8 cellular contexts compared by ENCODE assay signal in genomic region chr17:42518755-42519545, GRCh38. TPM values are rescaled to one million over a fixed set of nuclear protein-coding genes. Genes with fewer than 3 reads are reported as not detected.
DNase-seq lines count a peak whose midpoint lies in the region; ATAC-seq, FAIRE-seq and TF ChIP-seq lines count a peak whose summit lies in the region.

No MANE protein-coding gene starts in this region.

- POLR2A ChIA-PET in A549 (lab: Yijun Ruan, JAX), result interaction anchor here (0.6 to 4.5 kb wide), 11 partner anchors 8 to 194 kb away, joined by 3 to 66 read pairs (median 5); partner anchors contain the start of genes CAVIN1, NAGLU and STAT3

- H3K4me3 ChIP-seq in A549 (peak overlapping the region; percentile 14; the same call in 1 of the 3 replicates), ectodermal cell (ENCODE audit: insufficient read depth, low read depth, low read length) (no peak overlapping the region), muscle layer of colon (ENCODE audit: low read depth in 1 of 2, low read length in 2 of 2) (peak overlapping the region in 1 of 2 donors; percentile 22), Karpas-422 (ENCODE audit: low read length) (no peak overlapping the region)

- TF ChIP-seq POLR2A in A549 (IDR thresholded peaks at IDR 0.05; ENCODE audit: low read length), result 0 out of 2 replicates have a peak, but pooled peaks have one; percentile 10

- no peaks in the 10 kb centered on the region for H3K9me2 ChIP-seq in Karpas-422 (replicated peaks; ENCODE audit: insufficient read depth, low read length)

- H3K27ac ChIP-seq in A549 (peak overlapping the region; percentile 95 to 98), ectodermal cell (ENCODE audit: insufficient read depth, low read depth, low read length, poor library complexity, severe bottlenecking) (peak overlapping the region; percentile 99), muscle layer of colon (ENCODE audit: low read depth, low read length) (peak overlapping the region; percentile 96), Karpas-422 (ENCODE audit: low read length) (no peak overlapping the region)

- no peaks in the 10 kb centered on the region for H3K27me3 ChIP-seq in ectodermal cell (ENCODE audit: control insufficient read depth, insufficient read depth, low read length, poor library complexity, severe bottlenecking)
- H3K27me3 ChIP-seq in muscle layer of colon (ENCODE audit: control insufficient read depth in 1 of 2, insufficient read depth in 2 of 2, low read length in 2 of 2), result no peaks in the 10 kb centered on the region
- H3K27me3 ChIP-seq in Karpas-422 (ENCODE audit: low read length), result no peaks in the 10 kb centered on the region

- H3K4me1 ChIP-seq in A549 (peaks cover 63% of the 10 kb centered on the region), ectodermal cell (ENCODE audit: control insufficient read depth, insufficient read depth, low read length) (peaks cover 53% of the 10 kb centered on the region), muscle layer of colon (ENCODE audit: insufficient read depth, low read length) (peaks cover 73% of the 10 kb centered on the region), Karpas-422 (ENCODE audit: low read length) (peaks cover under 1% of the 10 kb centered on the region; the same call in 1 of the 2 replicates)

- no peak for FAIRE-seq in A549 (lab: Jason Lieb, UNC)

- no peak for TF ChIP-seq CTCF in A549 (IDR thresholded peaks at IDR 0.05)

- ATAC-seq in A549, result peak; percentile 10 to 44; a peak in 5 of 6 replicates

- no peaks in the 10 kb centered on the region for H3K9me3 ChIP-seq in A549
- H3K9me3 ChIP-seq in ectodermal cell (ENCODE audit: control insufficient read depth, low read length), result no peaks in the 10 kb centered on the region
- H3K9me3 ChIP-seq in muscle layer of colon (ENCODE audit: low read length), result no peaks in the 10 kb centered on the region
- no peaks in the 10 kb centered on the region for H3K9me3 ChIP-seq in Karpas-422 (ENCODE audit: low read length)

- CTCF ChIA-PET in A549 (lab: Yijun Ruan, JAX), result interaction anchor here (0.5 to 17.8 kb wide), 37 partner anchors 8 to 332 kb away, joined by 3 to 364 read pairs (median 8); partner anchors contain the start of genes CAVIN1 and NAGLU

- TF ChIP-seq EP300 in A549 (IDR thresholded peaks at IDR 0.05), result peak in 1 of 2 experiments; percentile 22; a peak in 1 of 5 replicates

- H2AFZ ChIP-seq in Karpas-422 (ENCODE audit: low read length), result no peak overlapping the region

- TF ChIP-seq RAD21 in A549 (conservative IDR thresholded peaks at IDR 0.05 in 1 of 2, IDR thresholded peaks at IDR 0.05 in 1 of 2), result no peak

- no peaks in the 10 kb centered on the region for H4K20me1 ChIP-seq in Karpas-422 (ENCODE audit: insufficient read depth, low read depth, low read length)

- H3K4me2 ChIP-seq in A549 (peak overlapping the region; percentile 83), Karpas-422 (ENCODE audit: low read depth, low read length, poor library complexity, severe bottlenecking) (no peak overlapping the region)

- WGBS in A549 (ENCODE audit: missing lambda C conversion rate), result 16% methylated on average over 6 of the region's 6 CpGs
- 93% methylated on average over 5 to 6 of the region's 6 CpGs for WGBS in ectodermal cell, 2 experiments

- H3K9ac ChIP-seq in muscle layer of colon (ENCODE audit: low read length) (peak overlapping the region; percentile 21), Karpas-422 (ENCODE audit: low read length) (no peak overlapping the region)

- H3K79me2 ChIP-seq in Karpas-422 (ENCODE audit: low read length), result no peaks in the 10 kb centered on the region

- H3K36me3 ChIP-seq in ectodermal cell (ENCODE audit: control insufficient read depth, insufficient read depth, low read length) (no peaks in the 10 kb centered on the region), muscle layer of colon (ENCODE audit: insufficient read depth, low read length) (peaks cover 14% of the 10 kb centered on the region), Karpas-422 (ENCODE audit: insufficient read depth, low read length) (no peaks in the 10 kb centered on the region)

- DNase-seq in A549 (ENCODE audit: low read depth in 1 of 2, low spot score in 1 of 2), result peak in 1 of 2 experiments; percentile 84
- peak; percentile 46 for DNase-seq in NCI-H524 treated with DMSO at 0.1 percent for 48 hours (lab: John Stamatoyannopoulos, UW)
- DNase-seq in activated CD4-positive, alpha-beta T cell treated with anti-CD3 and anti-CD28 coated beads, Interleukin-2, amount 50 U/mL, for 1 hour, result no peak
- no peak for DNase-seq in Karpas-422
- DNase-seq in activated CD4-positive, alpha-beta T cell treated with anti-CD3 and anti-CD28 coated beads for 4 hours, result no peak
- DNase-seq in activated effector memory CD4-positive, alpha-beta T cell treated with Interleukin-2 at 50 U/mL for 16 hours, result no peak

TF ChIP-seq in A549, 52 proteins besides CTCF, POLR2A, EP300 and RAD21 (continues in another document):
- no peak for TF ChIP-seq RFX5 (IDR thresholded peaks at IDR 0.05)
- peak; percentile 40 for TF ChIP-seq JUNB (IDR thresholded peaks at IDR 0.05)
- TF ChIP-seq JUN (IDR thresholded peaks at IDR 0.05), result peak in 1 of 2 experiments; percentile 20; a peak in 3 of 5 replicates
- TF ChIP-seq MAX (IDR thresholded peaks at IDR 0.05), result peak; percentile 11; the same call in 1 of the 2 replicates
- TF ChIP-seq RARB (CRISPR knock-in tag; IDR thresholded peaks at IDR 0.05), result peak; percentile 68; the same call in 1 of the 2 replicates
- no peak for TF ChIP-seq SMC3 (IDR thresholded peaks at IDR 0.05)
- TF ChIP-seq HEYL (CRISPR knock-in tag; IDR thresholded peaks at IDR 0.05), result 0 out of 2 replicates have a peak, but pooled peaks have one; percentile 48

RNA-seq across cellular contexts. Expression of gene NAGLU, which starts 17.1 kb away (rescaled TPM):
- 17.8 and 18.0 TPM in 2 replicates for polyA plus RNA-seq in A549 (2011; rRNA removed)
- polyA plus RNA-seq in A549 (2012; cell fraction: cytosol; rRNA removed), result 33.3 and 49.9 TPM in 2 replicates
- 125 and 164 TPM in 2 replicates for polyA plus RNA-seq in A549 (2012; cell fraction: nucleus; rRNA removed)
- polyA plus RNA-seq in A549 (2017; fragmentation: RNase III; extraction: RNeasy Plus Mini Kit Qiagen cat#74134 plus additional on column Dnase treatment), result 28.2 to 34.5 TPM (median 34.0 TPM) in 3 replicates
- polyA minus RNA-seq in A549 (2011; rRNA and poly(A)+ RNA removed), result 22.4 and 34.9 TPM in 2 replicates
- 13.4 TPM for polyA plus RNA-seq in ectodermal cell (2013, experiment 1 of 4)
- polyA plus RNA-seq in ectodermal cell (2013, experiment 2 of 4), result 12.3 TPM
- 11.2 TPM for polyA plus RNA-seq in ectodermal cell (2013, experiment 3 of 4)
- polyA plus RNA-seq in ectodermal cell (2013, experiment 4 of 4), result 9.7 TPM
- total RNA-seq in Karpas-422 (2014; rRNA removed; shearing (Covaris generic); ENCODE audit: low replicate concordance), result 40.0 and 71.8 TPM in 2 replicates

RNA-seq across cellular contexts. Expression of gene HSD17B1, which starts 33.8 kb away (rescaled TPM):
- polyA plus RNA-seq in A549 (2011; rRNA removed) (0.40 and 0.49 TPM in 2 replicates), A549 (2017; fragmentation: RNase III; extraction: RNeasy Plus Mini Kit Qiagen cat#74134 plus additional on column Dnase treatment) (1.2 to 1.9 TPM (median 1.5 TPM) in 3 replicates)
- polyA plus RNA-seq in A549 (2012; cell fraction: cytosol; rRNA removed), result 1.3 and 1.4 TPM in 2 replicates
- polyA plus RNA-seq in A549 (2012; cell fraction: nucleus; rRNA removed), result 3.4 and 4.8 TPM in 2 replicates
- polyA minus RNA-seq in A549 (2011; rRNA and poly(A)+ RNA removed), result 0.24 and 0.29 TPM in 2 replicates
- 1.6 TPM for polyA plus RNA-seq in ectodermal cell (2013, experiment 1 of 4)
- polyA plus RNA-seq in ectodermal cell (2013, experiment 2 of 4), result 1.8 TPM
- polyA plus RNA-seq in ectodermal cell (2013, experiment 3 of 4), result 1.2 TPM
- 1.9 TPM for polyA plus RNA-seq in ectodermal cell (2013, experiment 4 of 4)
- 0.22 and 1.3 TPM in 2 replicates for total RNA-seq in Karpas-422 (2014; rRNA removed; shearing (Covaris generic); ENCODE audit: low replicate concordance)

RNA-seq across cellular contexts. Expression of gene COASY, which starts 43.0 kb away (rescaled TPM):
- polyA plus RNA-seq in A549 (2011; rRNA removed), result 65.4 and 77.5 TPM in 2 replicates
- 116 and 139 TPM in 2 replicates for polyA plus RNA-seq in A549 (2012; cell fraction: cytosol; rRNA removed)
- 273 and 349 TPM in 2 replicates for polyA plus RNA-seq in A549 (2012; cell fraction: nucleus; rRNA removed)
- polyA plus RNA-seq in A549 (2017; fragmentation: RNase III; extraction: RNeasy Plus Mini Kit Qiagen cat#74134 plus additional on column Dnase treatment), result 103 to 113 TPM (median 112 TPM) in 3 replicates
- 86.3 and 94.3 TPM in 2 replicates for polyA minus RNA-seq in A549 (2011; rRNA and poly(A)+ RNA removed)
- polyA plus RNA-seq in ectodermal cell (2013, experiment 1 of 4), result 55.1 TPM
- 63.8 TPM for polyA plus RNA-seq in ectodermal cell (2013, experiment 2 of 4)
- 56.7 TPM for polyA plus RNA-seq in ectodermal cell (2013, experiment 3 of 4)
- 59.8 TPM for polyA plus RNA-seq in ectodermal cell (2013, experiment 4 of 4)
- total RNA-seq in Karpas-422 (2014; rRNA removed; shearing (Covaris generic); ENCODE audit: low replicate concordance), result 46.7 and 56.2 TPM in 2 replicates

RNA-seq across cellular contexts. Expression of gene MLX, which starts 48.0 kb away (rescaled TPM):
- polyA plus RNA-seq in A549 (2011; rRNA removed) (48.0 and 48.6 TPM in 2 replicates), A549 (2017; fragmentation: RNase III; extraction: RNeasy Plus Mini Kit Qiagen cat#74134 plus additional on column Dnase treatment) (46.3 to 48.1 TPM (median 47.0 TPM) in 3 replicates)
- polyA plus RNA-seq in A549 (2012; cell fraction: cytosol; rRNA removed), result 34.8 and 40.4 TPM in 2 replicates
- polyA plus RNA-seq in A549 (2012; cell fraction: nucleus; rRNA removed), result 39.8 and 41.7 TPM in 2 replicates
- 49.3 and 59.8 TPM in 2 replicates for polyA minus RNA-seq in A549 (2011; rRNA and poly(A)+ RNA removed)
- 32.8 TPM for polyA plus RNA-seq in ectodermal cell (2013, experiment 1 of 4)
- polyA plus RNA-seq in ectodermal cell (2013, experiment 2 of 4), result 31.0 TPM
- 25.5 TPM for polyA plus RNA-seq in ectodermal cell (2013, experiment 3 of 4)
- 28.6 TPM for polyA plus RNA-seq in ectodermal cell (2013, experiment 4 of 4)
- 33.0 and 42.4 TPM in 2 replicates for total RNA-seq in Karpas-422 (2014; rRNA removed; shearing (Covaris generic); ENCODE audit: low replicate concordance)

RNA-seq across cellular contexts. Expression of gene PSMC3IP, which starts 58.6 kb away (rescaled TPM):
- polyA plus RNA-seq in A549 (2011; rRNA removed) (17.8 and 26.1 TPM in 2 replicates), A549 (2017; fragmentation: RNase III; extraction: RNeasy Plus Mini Kit Qiagen cat#74134 plus additional on column Dnase treatment) (37.3 to 40.7 TPM (median 37.9 TPM) in 3 replicates)
- polyA plus RNA-seq in A549 (2012; cell fraction: cytosol; rRNA removed), result 26.0 and 33.5 TPM in 2 replicates
- 25.9 and 35.2 TPM in 2 replicates for polyA plus RNA-seq in A549 (2012; cell fraction: nucleus; rRNA removed)
- 8.3 and 9.2 TPM in 2 replicates for polyA minus RNA-seq in A549 (2011; rRNA and poly(A)+ RNA removed)
- 39.3 TPM for polyA plus RNA-seq in ectodermal cell (2013, experiment 1 of 4)
- polyA plus RNA-seq in ectodermal cell (2013, experiment 2 of 4), result 42.5 TPM
- polyA plus RNA-seq in ectodermal cell (2013, experiment 3 of 4), result 29.1 TPM
- polyA plus RNA-seq in ectodermal cell (2013, experiment 4 of 4), result 30.6 TPM
- 5.3 and 7.9 TPM in 2 replicates for total RNA-seq in Karpas-422 (2014; rRNA removed; shearing (Covaris generic); ENCODE audit: low replicate concordance)
